13 cellular contexts compared by ENCODE assay signal in genomic region chr7:36192877-36193276, GRCh38.
"Had no signal": no experiment of that assay in that cellular context is flagged by ENCODE, and none has a peak within 500 bp of the region (broad histone marks: within the 10 kb centered on the region; RNA-seq: fewer than 3 reads in every experiment).

No MANE protein-coding gene starts in this region.

- H3K9me3 ChIP-seq: left lung, right atrium auricular region had no signal

- H3K4me3 ChIP-seq: left lung, right atrium auricular region, SK-N-MC had no signal

- H3K27me3 ChIP-seq: left lung, right atrium auricular region had no signal

- DNase-seq: activated CD4-positive, alpha-beta T cell treated with anti-CD3 and anti-CD28 coated beads, Interleukin-2, amount 50 U/mL, for 1 hour; activated T-cell treated with anti-CD3 and anti-CD28 coated beads for 4 hours; cerebellar nuclear complex; dermis blood vessel endothelial cell; islet precursor cell; left lung; small intestine; stimulated activated naive CD4-positive, alpha-beta T cell treated with Interleukin-2 at 50 U/mL for 16 hours; T-helper 1 cell had no signal

- H3K27ac Mint-ChIP-seq: activated naive CD4-positive, alpha-beta T cell treated with anti-CD3 and anti-CD28 coated beads, Interleukin-2, amount 50 U/mL, for 72 hours; activated T-helper 2 cell treated with anti-CD3 and anti-CD28 coated beads, Interferon-gamma antibody, Interleukin-2, Interleukin-4, amounts not matched to agents 10 μg/mL and 5 μg/mL and 100 μg/mL, durations not matched to agents 14 hours and 24 hours and 36 hours had no signal

- H3K36me3 Mint-ChIP-seq: activated naive CD4-positive, alpha-beta T cell treated with anti-CD3 and anti-CD28 coated beads, Interleukin-2, amount 50 U/mL, for 72 hours had no signal

- H3K27ac ChIP-seq: right atrium auricular region, SK-N-MC had no signal

- ATAC-seq: activated naive CD4-positive, alpha-beta T cell treated with anti-CD3 and anti-CD28 coated beads, Interleukin-2, amount 50 U/mL, for 72 hours had no signal

- H3K9me3 Mint-ChIP-seq: activated naive CD4-positive, alpha-beta T cell treated with anti-CD3 and anti-CD28 coated beads, Interleukin-2, amount 50 U/mL, for 72 hours; activated T-helper 2 cell treated with anti-CD3 and anti-CD28 coated beads, Interferon-gamma antibody, Interleukin-2, Interleukin-4, amounts not matched to agents 10 μg/mL and 5 μg/mL and 100 μg/mL, durations not matched to agents 14 hours and 24 hours and 36 hours had no signal

- H3K36me3 ChIP-seq: left lung, right atrium auricular region had no signal
